22 cellular contexts compared by ENCODE assay signal in the genomic region with DNA sequence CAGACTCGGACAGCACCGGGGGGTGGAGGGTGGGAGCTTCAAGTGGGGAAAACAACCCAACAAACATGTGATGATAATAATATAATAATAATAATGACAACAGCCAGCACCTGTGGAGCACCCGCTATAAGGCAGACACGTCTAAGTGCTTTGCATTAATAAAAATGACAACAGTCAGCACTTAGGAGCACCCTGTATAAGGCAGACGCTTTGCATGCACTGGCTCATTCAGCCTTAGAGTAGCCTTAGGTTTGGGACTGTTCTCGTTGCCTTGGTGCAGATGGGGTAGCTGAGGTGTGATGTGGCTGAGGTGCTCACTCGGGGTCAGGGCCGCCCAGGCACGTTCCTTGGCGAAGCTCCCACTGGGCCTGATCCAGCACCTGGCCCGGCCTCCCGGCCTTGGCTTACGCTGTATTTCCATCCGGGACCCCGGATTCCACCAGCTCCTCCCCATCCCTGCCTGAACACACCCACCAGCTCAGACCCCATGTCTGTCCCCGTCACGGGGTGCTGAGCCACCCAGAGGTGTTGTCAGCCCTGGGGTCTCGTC.
"Had no signal": no experiment of that assay in that cellular context is flagged by ENCODE, and none has a peak within 500 bp of the region (broad histone marks: within the 10 kb centered on the region; RNA-seq: fewer than 3 reads in every experiment).

No MANE protein-coding gene starts in this region.

- H3K4me3 ChIP-seq: hepatocyte, left ventricle myocardium inferior, thyroid gland, upper lobe of right lung had no signal

- H3K27me3 ChIP-seq: brain microvascular endothelial cell, hepatocyte, thyroid gland, upper lobe of right lung had no signal

- H3K27ac ChIP-seq: brain microvascular endothelial cell, hepatocyte, left ventricle myocardium inferior, thyroid gland, upper lobe of right lung had no signal

- H3K36me3 ChIP-seq: brain microvascular endothelial cell, left ventricle myocardium inferior, thyroid gland, upper lobe of right lung had no signal

- H3K4me2 ChIP-seq: hepatocyte had no signal

- H3K9me3 ChIP-seq: left ventricle myocardium inferior, thyroid gland, upper lobe of right lung had no signal

- H2AFZ ChIP-seq: hepatocyte had no signal

- ATAC-seq: activated naive CD8-positive, alpha-beta T cell treated with anti-CD3 and anti-CD28 coated beads, Interleukin-2, amount 50 U/mL, for 24 hours; naive thymus-derived CD4-positive, alpha-beta T cell; T-helper 17 cell; upper lobe of right lung had no signal

- DNase-seq: activated B cell treated with CpG ODN at 0.5 μM for 24 hours; activated CD4-positive, alpha-beta T cell treated with anti-CD3 and anti-CD28 coated beads for 4 hours; activated CD4-positive, alpha-beta T cell treated with anti-CD3 and anti-CD28 coated beads, Interleukin-2, amount 50 U/mL, for 48 hours; activated gamma-delta T cell; activated naive CD4-positive, alpha-beta T cell treated with anti-CD3 and anti-CD28 coated beads, Interleukin-2, amount 50 U/mL, for 16 hours; activated naive CD8-positive, alpha-beta T cell treated with anti-CD3 and anti-CD28 coated beads, Interleukin-2, amount 50 U/mL, for 24 hours; anterior cingulate cortex; brain microvascular endothelial cell; caudate nucleus; effector CD4-positive, alpha-beta T cell; erythroblast; foreskin fibroblast; kidney glomerular epithelial cell; left ventricle myocardium inferior; naive thymus-derived CD4-positive, alpha-beta T cell; retina; stimulated activated CD4-positive, alpha-beta T cell treated with anti-CD3 and anti-CD28 coated beads, Interleukin-4, amount 100 ng/mL, for 24 hours; stimulated activated naive CD4-positive, alpha-beta T cell treated with Interleukin-2 at 50 U/mL for 16 hours; T-helper 17 cell; thyroid gland; upper lobe of right lung had no signal

- H3K4me1 ChIP-seq: left ventricle myocardium inferior, upper lobe of right lung had no signal

- H3K79me2 ChIP-seq: hepatocyte had no signal
